19 cellular contexts compared by ENCODE assay signal in genomic region chr6:142280265-142280664, GRCh38.
"Had no signal": no experiment of that assay in that cellular context is flagged by ENCODE, and none has a peak within 500 bp of the region (broad histone marks: within the 10 kb centered on the region; RNA-seq: fewer than 3 reads in every experiment).

No MANE protein-coding gene starts in this region.

- DNase-seq: IMR-90, Karpas-422, KG1, MG63, NCI-H1092 treated with DMSO at 0.1 percent for 48 hours, NCI-H1436, NCI-H187, NCI-H2029, NCI-H2081 treated with DMSO at 0.1 percent for 48 hours, NCI-H2171, NCI-H226, NCI-H446 treated with DMSO at 0.1 percent for 48 hours, NCI-H510A treated with DMSO at 0.1 percent for 48 hours, NCI-H69, NCI-H774, SHP77 treated with DMSO at 0.1 percent for 48 hours, SJCRH30 had no signal

- ATAC-seq: Right ventricle myocardium inferior had no signal

- H3K27me3 ChIP-seq: MG63, SJCRH30 had no signal

- H3K36me3 ChIP-seq: MG63, SJCRH30 had no signal

- H3K27ac ChIP-seq: RWPE1, SJCRH30 had no signal

- H3K4me3 ChIP-seq: MG63, SJCRH30 had no signal
